ENCODE assay signal across 8 cellular contexts in genomic region chr15:72231066-72231846, GRCh38. TPM values are rescaled to one million over a fixed set of nuclear protein-coding genes. Genes with fewer than 3 reads are reported as not detected.
DNase-seq lines count a peak whose midpoint lies in the region; ATAC-seq and TF ChIP-seq lines count a peak whose summit lies in the region.

Gene PKM (minus strand): TSS chr15:72231190. CDS start chr15:72219097, 12,093 bp downstream.

- peak; percentile 98 for DNase-seq in GM12864 (ENCODE audit: low read depth)
- DNase-seq in NCI-H1436 treated with DMSO at 0.1 percent for 48 hours (lab: John Stamatoyannopoulos, UW) = peak; percentile 84
- peak; percentile 84 for DNase-seq in T follicular helper cell (ENCODE audit: low read depth)
- peak; percentile 94 for DNase-seq in adipocyte (ENCODE audit: low read depth)
- DNase-seq in cardiac muscle cell (ENCODE audit: low read depth in 1 of 2, low spot score in 1 of 2) = peak; percentile 98 to 99
- peak; percentile 95 to 98 for DNase-seq in tibial artery

- no peaks in the 10 kb centered on the region for H3K9me3 ChIP-seq in adipocyte (ENCODE audit: control insufficient read depth, low read length)
- no peaks in the 10 kb centered on the region for H3K9me3 ChIP-seq in cardiac muscle cell (ENCODE audit: low read depth)
- no peaks in the 10 kb centered on the region for H3K9me3 ChIP-seq in parathyroid adenoma (ENCODE audit: control insufficient read depth, low read length)
- no peaks in the 10 kb centered on the region for H3K9me3 ChIP-seq in tibial artery

- H3K4me3 ChIP-seq in GM12864 (ENCODE audit: low read depth, low read length) (peak within 1 kb of the TSS; percentile 79), adipocyte (ENCODE audit: low read length) (peak within 1 kb of the TSS; percentile 97), cardiac muscle cell (peak within 1 kb of the TSS; percentile 76), parathyroid adenoma (ENCODE audit: low read depth, low read length) (peak within 1 kb of the TSS; percentile 78), tibial artery (peak within 1 kb of the TSS; percentile 70 to 81)

- H3K79me2 ChIP-seq in parathyroid adenoma = peaks cover 10% of the 10 kb centered on the region

- H3K27me3 ChIP-seq in adipocyte (replicated peaks; ENCODE audit: control insufficient read depth, insufficient read depth, low read length) (no peaks in the 10 kb centered on the region), cardiac muscle cell (no peaks in the 10 kb centered on the region), parathyroid adenoma (ENCODE audit: control insufficient read depth, insufficient read depth, low read length) (no peaks in the 10 kb centered on the region), tibial artery (no peaks in the 10 kb centered on the region)

- peak; percentile 44 for ATAC-seq in HG02763 (IDR thresholded peaks at IDR 0.05; ENCODE audit: unreplicated experiment)

- TF ChIP-seq CTCF in GM12864 (IDR thresholded peaks at IDR 0.05; ENCODE audit: low read depth, low read length, missing control alignments) = no peak
- no peak for TF ChIP-seq CTCF in cardiac muscle cell (IDR thresholded peaks at IDR 0.05; ENCODE audit: low read depth, low read length)
- no peak for TF ChIP-seq CTCF in parathyroid adenoma (IDR thresholded peaks at IDR 0.05)
- no peak for TF ChIP-seq CTCF in tibial artery (IDR thresholded peaks at IDR 0.05)

- intact Hi-C loops in tibial artery (cut with DNase I; ENCODE audit: low total_unique reads) = loop anchor here (10.0 kb wide), 1 partner anchor 116 kb away; the partner anchor contains the start of genes MYO9A and SENP8

- H2AFZ ChIP-seq in parathyroid adenoma = peak within 1 kb of the TSS; percentile 93

- H3K27ac ChIP-seq in cardiac muscle cell (peak within 1 kb of the TSS; percentile 70), parathyroid adenoma (peak within 1 kb of the TSS; percentile 85), tibial artery (peak within 1 kb of the TSS; percentile 100)

- H3K4me2 ChIP-seq in parathyroid adenoma (ENCODE audit: low read length) = peak within 1 kb of the TSS; percentile 80

- H3K9ac ChIP-seq in adipocyte (ENCODE audit: low read length) (peak within 1 kb of the TSS; percentile 97), parathyroid adenoma (peak within 1 kb of the TSS; percentile 46)

- H3K4me1 ChIP-seq in adipocyte (ENCODE audit: control insufficient read depth, insufficient read depth, low read length) (peaks cover 39% of the 10 kb centered on the region), cardiac muscle cell (ENCODE audit: low read depth) (peaks cover 39% of the 10 kb centered on the region), parathyroid adenoma (peaks cover 7% of the 10 kb centered on the region), tibial artery (peaks cover 0 to 46% (median 39%) of the 10 kb centered on the region in 4 donors)

- H3K36me3 ChIP-seq in adipocyte (ENCODE audit: control insufficient read depth, insufficient read depth, low read length, severe bottlenecking) (no peaks in the 10 kb centered on the region), cardiac muscle cell (no peaks in the 10 kb centered on the region), parathyroid adenoma (ENCODE audit: control insufficient read depth, insufficient read depth, low read length) (no peaks in the 10 kb centered on the region), tibial artery (no peaks in the 10 kb centered on the region)

RNA-seq across cellular contexts. Expression of gene PKM, which starts in this region (rescaled TPM):
- total RNA-seq in cardiac muscle cell = 1,894 and 2,333 TPM in 2 replicates
- 2,112 and 2,578 TPM in 2 replicates for polyA plus RNA-seq in cardiac muscle cell

Comparison
In these comparisons a context has a peak if more than half of its experiments do, and no peak if none do; other contexts are left out.
1. Peak in every context shown above with its lines: DNase-seq, ATAC-seq, H3K4me3 ChIP-seq and H3K27ac ChIP-seq.